Comparison of ENCODE assay signal across 21 cellular contexts in the genomic region with DNA sequence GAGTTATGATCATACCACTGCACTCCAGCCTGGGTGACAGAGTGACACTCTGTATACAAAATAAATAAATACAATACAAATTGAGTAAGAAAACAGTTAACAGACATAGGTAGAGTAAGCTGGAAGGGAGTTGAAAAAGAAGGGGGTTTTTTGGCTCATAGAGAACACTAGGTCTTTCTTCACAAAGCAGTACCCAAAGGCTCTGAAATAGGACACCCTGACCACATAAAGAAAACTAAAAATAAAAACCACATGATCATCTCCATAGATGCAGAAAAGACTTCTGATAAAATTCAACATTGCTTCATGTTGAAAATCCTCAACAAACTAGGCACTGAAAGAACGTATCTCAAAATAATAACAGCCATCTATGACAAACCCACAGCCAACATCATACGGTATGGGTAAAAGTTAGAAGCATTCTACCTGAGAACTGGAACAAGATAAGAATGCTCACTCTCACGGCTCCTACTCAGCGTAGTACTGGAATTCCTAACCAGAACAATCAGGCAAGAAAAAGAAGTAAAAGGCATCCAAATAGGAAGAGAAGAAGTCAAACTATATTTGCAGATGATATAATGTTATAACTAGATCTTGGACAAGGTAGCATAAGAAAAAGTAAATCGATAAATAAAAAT. TPM values are rescaled to one million over a fixed set of nuclear protein-coding genes. Genes with fewer than 3 reads are reported as not detected.
DNase-seq lines count a peak whose midpoint lies in the region; ATAC-seq and TF ChIP-seq lines count a peak whose summit lies in the region.
"Had no signal": no experiment of that assay in that cellular context is flagged by ENCODE, and none has a peak within 500 bp of the region (broad histone marks: within the 10 kb centered on the region; RNA-seq: fewer than 3 reads in every experiment).

No MANE protein-coding gene starts in this region.

- H3K27ac Mint-ChIP-seq in neural progenitor cell, result no peak overlapping the region
- H3K27ac Mint-ChIP-seq: mesothelial cell of epicardium, T-cell had no signal

- H3K4me2 ChIP-seq in neural progenitor cell, result no peak overlapping the region

- no peaks in the 10 kb centered on the region for H3F3A ChIP-seq in neural progenitor cell (ENCODE audit: low read depth)

- H3K4me1 ChIP-seq in neural progenitor cell, result no peaks in the 10 kb centered on the region
- H3K4me1 ChIP-seq: spleen had no signal

- H3K27me3 Mint-ChIP-seq in neural progenitor cell (ENCODE audit: insufficient read depth, low read depth), result no peaks in the 10 kb centered on the region
- H3K27me3 Mint-ChIP-seq: effector memory CD8-positive, alpha-beta T cell; T-cell had no signal

- peaks cover 70% of the 10 kb centered on the region for H3K79me2 ChIP-seq in neural progenitor cell (ENCODE audit: low read depth)

- H3K4me3 Mint-ChIP-seq in neural progenitor cell, result no peak overlapping the region
- H3K4me3 Mint-ChIP-seq: effector memory CD8-positive, alpha-beta T cell; mesothelial cell of epicardium; T-cell had no signal

- no peak for ATAC-seq in HG03108 (IDR thresholded peaks at IDR 0.05; ENCODE audit: unreplicated experiment)
- no peak for ATAC-seq in HG02798 (IDR thresholded peaks at IDR 0.05; ENCODE audit: poor library complexity, unreplicated experiment)
- ATAC-seq: effector memory CD8-positive, alpha-beta T cell; Right ventricle myocardium inferior had no signal

- peaks cover 4% of the 10 kb centered on the region for H3K9me3 Mint-ChIP-seq in neural progenitor cell
- H3K9me3 Mint-ChIP-seq: effector memory CD8-positive, alpha-beta T cell; T-cell had no signal

- peak overlapping the region; percentile 43 for H3K27ac ChIP-seq in neural progenitor cell
- H3K27ac ChIP-seq: spleen had no signal

- H2AFZ ChIP-seq in neural progenitor cell (replicated peaks), result no peak overlapping the region

- no peak for TF ChIP-seq CTCF in neural progenitor cell (IDR thresholded peaks at IDR 0.05)

- no peaks in the 10 kb centered on the region for H3K4me1 Mint-ChIP-seq in neural progenitor cell

- no peaks in the 10 kb centered on the region for H3K27me3 ChIP-seq in neural progenitor cell
- H3K27me3 ChIP-seq: spleen had no signal

- no peaks in the 10 kb centered on the region for H3K36me3 ChIP-seq in neural progenitor cell
- H3K36me3 ChIP-seq: spleen had no signal

- H3K36me3 Mint-ChIP-seq in neural progenitor cell, result peaks cover 13% of the 10 kb centered on the region

- no peaks in the 10 kb centered on the region for H3K9me3 ChIP-seq in neural progenitor cell (ENCODE audit: low read depth)
- H3K9me3 ChIP-seq: spleen had no signal

- DNase-seq in HT1080 (ENCODE audit: low read depth), result peak; percentile 14
- peak; percentile 77 for DNase-seq in OCI-M1 (lab: John Stamatoyannopoulos, UW)
- peak; percentile 17 for DNase-seq in dedifferentiated amniotic fluid mesenchymal stem cell (ENCODE audit: extremely low spot score)
- DNase-seq in neural progenitor cell (ENCODE audit: low spot score), result no peak
- DNase-seq in NCI-H748 (lab: John Stamatoyannopoulos, UW; ENCODE audit: unreplicated experiment), result no peak
- DNase-seq in NCI-H1436 (lab: John Stamatoyannopoulos, UW), result no peak
- DNase-seq: activated CD4-positive, alpha-beta T cell treated with anti-CD3 and anti-CD28 coated beads for 48 hours; activated CD8-positive, alpha-beta memory T cell treated with anti-CD3 and anti-CD28 coated beads, Interleukin-2, amount 50 U/mL, for 4 hours; activated effector memory CD4-positive, alpha-beta T cell treated with anti-CD3 and anti-CD28 coated beads, Interleukin-2, amount 50 U/mL, for 16 hours; amniotic stem cell; cerebellar nuclear complex; effector memory CD8-positive, alpha-beta T cell; NCI-H1092; NCI-H2081 treated with DMSO at 0.1 percent for 48 hours; NCI-H524; spleen; T-cell had no signal

- H3K4me3 ChIP-seq in neural progenitor cell, result no peak overlapping the region
- H3K4me3 ChIP-seq: spleen had no signal

- no peak overlapping the region for H3K9ac ChIP-seq in neural progenitor cell

- peaks cover 17% of the 10 kb centered on the region for H4K20me1 ChIP-seq in neural progenitor cell (ENCODE audit: low read depth)

RNA-seq across cellular contexts. Expression of gene TOMM6, which starts 48.6 kb away (rescaled TPM):
- total RNA-seq in HT1080 (2014; rRNA removed; shearing (Covaris generic)), result 246 and 250 TPM in 2 replicates
- 459 and 526 TPM in 2 replicates for polyA plus RNA-seq in HT1080 (2015; cell fraction: cytosol; rRNA removed)
- polyA plus RNA-seq in HT1080 (2015; cell fraction: nucleus; rRNA removed), result 155 and 191 TPM in 2 replicates
- 177 and 182 TPM in 2 replicates for total RNA-seq in neural progenitor cell (ENCODE audit: low replicate concordance)

RNA-seq across cellular contexts. Expression of gene PRICKLE4, which starts 55.6 kb away (rescaled TPM):
- 0.39 TPM in 1 of 2 replicates, not detected in the other for total RNA-seq in HT1080 (2014; rRNA removed; shearing (Covaris generic))
- 0.14 TPM in 1 of 2 replicates, not detected in the other for polyA plus RNA-seq in HT1080 (2015; cell fraction: cytosol; rRNA removed)
- 2.0 and 2.5 TPM in 2 replicates for polyA plus RNA-seq in HT1080 (2015; cell fraction: nucleus; rRNA removed)
- 1.1 TPM in 1 of 2 replicates, not detected in the other for total RNA-seq in neural progenitor cell (ENCODE audit: low replicate concordance)

RNA-seq across cellular contexts. Expression of gene FRS3, which starts 56.4 kb away (rescaled TPM):
- total RNA-seq in HT1080 (2014; rRNA removed; shearing (Covaris generic)), result 1.5 and 1.9 TPM in 2 replicates
- 4.4 and 7.1 TPM in 2 replicates for polyA plus RNA-seq in HT1080 (2015; cell fraction: cytosol; rRNA removed)
- 6.9 and 9.9 TPM in 2 replicates for polyA plus RNA-seq in HT1080 (2015; cell fraction: nucleus; rRNA removed)
- 1.9 and 5.3 TPM in 2 replicates for total RNA-seq in neural progenitor cell (ENCODE audit: low replicate concordance)

RNA-seq across cellular contexts. Expression of gene USP49, which starts 59.0 kb away (rescaled TPM):
- 0.57 and 2.1 TPM in 2 replicates for total RNA-seq in HT1080 (2014; rRNA removed; shearing (Covaris generic))
- polyA plus RNA-seq in HT1080 (2015; cell fraction: cytosol; rRNA removed), result 0.78 and 1.0 TPM in 2 replicates
- 7.8 and 9.4 TPM in 2 replicates for polyA plus RNA-seq in HT1080 (2015; cell fraction: nucleus; rRNA removed)
- 25.0 and 30.7 TPM in 2 replicates for total RNA-seq in neural progenitor cell (ENCODE audit: low replicate concordance)

Comparison
In these comparisons a context has a peak if more than half of its experiments do, and no peak if none do; other contexts are left out.
1. DNase-seq: peak in HT1080 (single experiment), OCI-M1 (single experiment) and dedifferentiated amniotic fluid mesenchymal stem cell (single experiment); none in neural progenitor cell (single experiment), NCI-H748 (single experiment) and NCI-H1436 (single experiment).